ENCODE assay signal across 19 cellular contexts in the genomic region with DNA sequence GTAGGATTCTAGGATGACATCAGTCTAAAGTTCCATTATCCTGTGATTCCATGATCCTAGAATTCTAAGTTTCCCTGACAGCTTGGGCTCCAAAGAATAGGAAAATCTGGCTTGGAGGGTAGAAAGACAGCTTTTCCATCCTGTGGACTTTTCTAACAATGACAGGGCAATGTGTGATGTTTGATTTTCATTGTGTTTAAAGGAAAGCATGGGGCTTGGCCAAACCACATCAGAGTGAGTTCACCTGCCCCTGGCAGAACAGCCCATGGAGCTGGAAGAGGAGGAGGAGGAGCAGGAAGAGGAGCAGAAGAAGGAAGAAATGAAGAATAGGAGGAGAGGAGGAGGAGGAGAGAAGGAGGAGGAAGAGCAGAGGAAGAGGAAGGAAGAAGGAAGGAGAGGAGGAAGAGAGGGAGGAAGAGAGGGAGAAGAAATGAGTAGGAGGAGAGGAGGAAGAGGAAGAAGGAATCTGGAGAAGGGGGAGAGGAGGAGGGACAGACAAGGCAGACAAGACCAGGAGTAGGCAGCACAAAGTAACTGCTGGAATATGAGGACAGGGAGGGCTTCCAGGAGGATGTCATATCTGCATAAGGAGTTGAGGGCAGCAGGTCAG. TPM values are rescaled to one million over a fixed set of nuclear protein-coding genes. Genes with fewer than 3 reads are reported as not detected.
"Had no signal": no experiment of that assay in that cellular context is flagged by ENCODE, and none has a peak within 500 bp of the region (broad histone marks: within the 10 kb centered on the region; RNA-seq: fewer than 3 reads in every experiment).

No MANE protein-coding gene starts in this region.

- H3K4me2 ChIP-seq: KMS-11, SK-N-SH had no signal

- DNase-seq: IMR-90, Kasumi-1, MM.1S, NCI-H1092 treated with DMSO at 0.1 percent for 48 hours, NCI-H1436, NCI-H187, NCI-H2029, NCI-H2081 treated with DMSO at 0.1 percent for 48 hours, NCI-H2171, NCI-H226, NCI-H446, NCI-H510A, NCI-H524 treated with DMSO at 0.1 percent for 48 hours, NCI-H82, SHP77, SK-N-SH had no signal

- ATAC-seq: Panc1 had no signal

- H3K27ac ChIP-seq: KMS-11, RWPE1 had no signal

- H3K9me3 ChIP-seq: SK-N-SH had no signal

- H3K9ac ChIP-seq: KMS-11, SK-N-SH had no signal

RNA-seq across cellular contexts. Expression of gene WNT11, which starts 53.1 kb away (rescaled TPM):
- total RNA-seq: IMR-90 had no signal
